Comparison of ENCODE assay signal across 1 cellular context in genomic region chr15:91866971-91867372, GRCh38.
TF ChIP-seq lines count a peak whose summit lies in the region.

No MANE protein-coding gene starts in this region.

TF ChIP-seq in IMR-90, 13 proteins besides CTCF, POLR2A, EP300 and RAD21 (continued from another document):
- TF ChIP-seq ELK1 (IDR thresholded peaks at IDR 0.05; ENCODE audit: borderline replicate concordance, low read depth, low read length) (no peak), SMC3 (IDR thresholded peaks at IDR 0.05; ENCODE audit: low read depth, low read length) (no peak)
